8 cellular contexts compared by ENCODE assay signal in the genomic region with DNA sequence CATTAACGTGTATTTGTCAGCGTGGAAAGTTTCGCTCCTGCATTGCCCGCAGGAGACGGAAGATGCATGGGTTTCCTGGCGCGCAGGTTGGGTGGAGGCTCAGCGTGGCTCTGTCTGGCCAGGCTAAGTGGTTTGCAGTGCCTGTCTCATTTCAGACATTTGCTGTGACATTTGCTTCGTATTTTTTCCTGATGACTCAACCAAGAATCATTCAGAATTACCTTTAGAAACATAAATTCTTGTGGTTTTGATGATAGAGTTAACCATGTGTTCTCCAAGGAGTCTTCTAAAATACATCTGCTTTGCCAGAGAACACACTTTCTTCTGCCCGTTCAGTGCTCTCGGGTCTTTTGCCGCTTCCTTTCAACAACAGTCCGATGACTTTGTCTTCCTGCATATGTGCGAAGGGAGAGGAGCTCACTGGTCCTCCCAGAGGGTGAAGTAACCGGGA.
DNase-seq lines count a peak whose midpoint lies in the region; ATAC-seq lines count a peak whose summit lies in the region.

No MANE protein-coding gene starts in this region.

- peak; percentile 93 for DNase-seq in A172 (ENCODE audit: low spot score)
- DNase-seq in NCI-H345 (lab: John Stamatoyannopoulos, UW) = peak; percentile 77
- DNase-seq in activated T-cell treated with anti-CD3 and anti-CD28 coated beads for 4 hours = peak; percentile 61
- peak; percentile 80 for DNase-seq in iris pigment epithelial cell (ENCODE audit: low read depth)
- peak; percentile 60 to 78 for DNase-seq in stimulated activated naive CD8-positive, alpha-beta T cell treated with anti-CD3 and anti-CD28 coated beads, Interleukin-15, amount 100 ng/mL, for 72 hours
- no peak for DNase-seq in NCI-H146 (lab: John Stamatoyannopoulos, UW)
- DNase-seq in OCI-M2 (lab: John Stamatoyannopoulos, UW; ENCODE audit: unreplicated experiment) = no peak

- peak; percentile 93 for ATAC-seq in stimulated activated naive CD8-positive, alpha-beta T cell treated with anti-CD3 and anti-CD28 coated beads, Interleukin-15, amount 100 ng/mL, for 72 hours
- ATAC-seq in HG02973 (IDR thresholded peaks at IDR 0.05; ENCODE audit: unreplicated experiment) = no peak

- H3K27me3 Mint-ChIP-seq in stimulated activated naive CD8-positive, alpha-beta T cell treated with anti-CD3 and anti-CD28 coated beads, Interleukin-15, amount 100 ng/mL, for 72 hours = no peaks in the 10 kb centered on the region

- H3K9me3 Mint-ChIP-seq in stimulated activated naive CD8-positive, alpha-beta T cell treated with anti-CD3 and anti-CD28 coated beads, Interleukin-15, amount 100 ng/mL, for 72 hours = no peaks in the 10 kb centered on the region

- peak overlapping the region; percentile 60 to 63 for H3K4me3 Mint-ChIP-seq in stimulated activated naive CD8-positive, alpha-beta T cell treated with anti-CD3 and anti-CD28 coated beads, Interleukin-15, amount 100 ng/mL, for 72 hours

- peaks cover 91% of the 10 kb centered on the region for H3K4me1 Mint-ChIP-seq in stimulated activated naive CD8-positive, alpha-beta T cell treated with anti-CD3 and anti-CD28 coated beads, Interleukin-15, amount 100 ng/mL, for 72 hours

- H3K27ac Mint-ChIP-seq in stimulated activated naive CD8-positive, alpha-beta T cell treated with anti-CD3 and anti-CD28 coated beads, Interleukin-15, amount 100 ng/mL, for 72 hours = peak overlapping the region; percentile 93 to 96

Comparison
In these comparisons a context has a peak if more than half of its experiments do, and no peak if none do; other contexts are left out.
1. DNase-seq: peak in A172 (single experiment), NCI-H345 (single experiment), activated T-cell treated with anti-CD3 and anti-CD28 coated beads for 4 hours (single experiment), iris pigment epithelial cell (single experiment) and stimulated activated naive CD8-positive, alpha-beta T cell treated with anti-CD3 and anti-CD28 coated beads, Interleukin-15, amount 100 ng/mL, for 72 hours (2 of 2); none in NCI-H146 (single experiment) and OCI-M2 (single experiment).